Comparison of ENCODE assay signal across 13 cellular contexts in genomic region chr5:130316971-130317421, GRCh38.
A peak's percentile ranks its signal among the peaks of the same experiment; 100 is the strongest.
DNase-seq lines count a peak whose midpoint lies in the region; ATAC-seq and TF ChIP-seq lines count a peak whose summit lies in the region.
"Had no signal": no experiment of that assay in that cellular context is flagged by ENCODE, and none has a peak within 500 bp of the region (broad histone marks: within the 10 kb centered on the region; RNA-seq: fewer than 3 reads in every experiment).

No MANE protein-coding gene starts in this region.

- H3K36me3 ChIP-seq in smooth muscle cell (ENCODE audit: low read depth): no peaks in the 10 kb centered on the region
- H3K36me3 ChIP-seq in SJCRH30: no peaks in the 10 kb centered on the region
- H3K36me3 ChIP-seq: left ventricle myocardium inferior had no signal

- no peak overlapping the region for H3K9ac ChIP-seq in smooth muscle cell (ENCODE audit: low read depth)

- H3K27ac ChIP-seq in smooth muscle cell (ENCODE audit: low read depth): no peak overlapping the region
- no peak overlapping the region for H3K27ac ChIP-seq in SJCRH30
- H3K27ac ChIP-seq: left ventricle myocardium inferior, SK-N-MC had no signal

- peak; percentile 70 for ATAC-seq in GM19397 (IDR thresholded peaks at IDR 0.05; ENCODE audit: unreplicated experiment)
- peak; percentile 56 for ATAC-seq in HG03097 (IDR thresholded peaks at IDR 0.05; ENCODE audit: low FRiP score, unreplicated experiment)

- no peak overlapping the region for H3K4me2 ChIP-seq in smooth muscle cell

- DNase-seq in ecto neural progenitor cell (ENCODE audit: low spot score): peak; percentile 48
- no peak for DNase-seq in smooth muscle cell (lab: John Stamatoyannopoulos, UW; ENCODE audit: unreplicated experiment)
- no peak for DNase-seq in NCI-H1092 treated with DMSO at 0.1 percent for 48 hours (lab: John Stamatoyannopoulos, UW)
- no peak for DNase-seq in T-helper 2 cell treated with Interferon-gamma antibody and Interleukin-4, amounts not matched to agents 5 μg/mL and 100 μg/mL, for 36 hours (ENCODE audit: low spot score)
- no peak for DNase-seq in SJCRH30
- DNase-seq: activated naive CD8-positive, alpha-beta T cell treated with anti-CD3 and anti-CD28 coated beads for 36 hours; foreskin fibroblast; left ventricle myocardium inferior; NK-92 treated with Interleukin-12 subunit alpha and Interleukin-12 subunit beta, amount 100 ng/mL, for 24 hours; small intestine had no signal

- peak overlapping the region; percentile 54 for H2AFZ ChIP-seq in smooth muscle cell (ENCODE audit: low read depth)

- H3K4me3 ChIP-seq in smooth muscle cell (no peak overlapping the region), SJCRH30 (no peak overlapping the region)
- H3K4me3 ChIP-seq: left ventricle myocardium inferior, SK-N-MC had no signal

- H4K20me1 ChIP-seq in smooth muscle cell (ENCODE audit: low read depth): no peaks in the 10 kb centered on the region

- no peaks in the 10 kb centered on the region for H3K4me1 Mint-ChIP-seq in T-helper 2 cell treated with Interferon-gamma antibody and Interleukin-4, amounts not matched to agents 5 μg/mL and 100 μg/mL, for 36 hours (ENCODE audit: low read depth)
- H3K4me1 Mint-ChIP-seq: activated naive CD8-positive, alpha-beta T cell treated with anti-CD3 and anti-CD28 coated beads for 36 hours had no signal

- TF ChIP-seq CTCF in smooth muscle cell (IDR thresholded peaks at IDR 0.05; ENCODE audit: borderline replicate concordance, insufficient read depth, poor library complexity, severe bottlenecking): no peak

- H3K27ac Mint-ChIP-seq in T-helper 2 cell treated with Interferon-gamma antibody and Interleukin-4, amounts not matched to agents 5 μg/mL and 100 μg/mL, for 36 hours: no peak overlapping the region
- H3K27ac Mint-ChIP-seq: activated naive CD8-positive, alpha-beta T cell treated with anti-CD3 and anti-CD28 coated beads for 36 hours had no signal

- no peaks in the 10 kb centered on the region for H3K79me2 ChIP-seq in smooth muscle cell (ENCODE audit: low read depth)

- no peak overlapping the region for H3K4me3 Mint-ChIP-seq in T-helper 2 cell treated with Interferon-gamma antibody and Interleukin-4, amounts not matched to agents 5 μg/mL and 100 μg/mL, for 36 hours
- H3K4me3 Mint-ChIP-seq: activated naive CD8-positive, alpha-beta T cell treated with anti-CD3 and anti-CD28 coated beads for 36 hours had no signal

- H3K27me3 ChIP-seq in smooth muscle cell (ENCODE audit: low read depth): no peaks in the 10 kb centered on the region
- H3K27me3 ChIP-seq in SJCRH30: no peaks in the 10 kb centered on the region

- no peaks in the 10 kb centered on the region for H3K27me3 Mint-ChIP-seq in T-helper 2 cell treated with Interferon-gamma antibody and Interleukin-4, amounts not matched to agents 5 μg/mL and 100 μg/mL, for 36 hours (ENCODE audit: low read depth)

- peaks cover 8% of the 10 kb centered on the region for H3K9me3 Mint-ChIP-seq in T-helper 2 cell treated with Interferon-gamma antibody and Interleukin-4, amounts not matched to agents 5 μg/mL and 100 μg/mL, for 36 hours

- 26% methylated on average over 5 of the region's 5 CpGs for WGBS in smooth muscle cell (ENCODE audit: low lambda C conversion rate)

- peaks cover 7% of the 10 kb centered on the region for H3K4me1 ChIP-seq in smooth muscle cell (ENCODE audit: low read depth)
- no peaks in the 10 kb centered on the region for H3K4me1 ChIP-seq in SJCRH30
- H3K4me1 ChIP-seq: left ventricle myocardium inferior had no signal

- H3F3A ChIP-seq in smooth muscle cell (ENCODE audit: low read depth): no peaks in the 10 kb centered on the region

- H3K9me3 ChIP-seq in smooth muscle cell (replicated peaks; ENCODE audit: low read depth) (no peaks in the 10 kb centered on the region), SJCRH30 (replicated peaks) (0 out of 2 replicates have a peak, but pooled peaks cover 2% of the 10 kb centered on the region)

- no peaks in the 10 kb centered on the region for H3K36me3 Mint-ChIP-seq in T-helper 2 cell treated with Interferon-gamma antibody and Interleukin-4, amounts not matched to agents 5 μg/mL and 100 μg/mL, for 36 hours (ENCODE audit: low read depth)
- H3K36me3 Mint-ChIP-seq: activated naive CD8-positive, alpha-beta T cell treated with anti-CD3 and anti-CD28 coated beads for 36 hours had no signal
